In the genomic region with DNA sequence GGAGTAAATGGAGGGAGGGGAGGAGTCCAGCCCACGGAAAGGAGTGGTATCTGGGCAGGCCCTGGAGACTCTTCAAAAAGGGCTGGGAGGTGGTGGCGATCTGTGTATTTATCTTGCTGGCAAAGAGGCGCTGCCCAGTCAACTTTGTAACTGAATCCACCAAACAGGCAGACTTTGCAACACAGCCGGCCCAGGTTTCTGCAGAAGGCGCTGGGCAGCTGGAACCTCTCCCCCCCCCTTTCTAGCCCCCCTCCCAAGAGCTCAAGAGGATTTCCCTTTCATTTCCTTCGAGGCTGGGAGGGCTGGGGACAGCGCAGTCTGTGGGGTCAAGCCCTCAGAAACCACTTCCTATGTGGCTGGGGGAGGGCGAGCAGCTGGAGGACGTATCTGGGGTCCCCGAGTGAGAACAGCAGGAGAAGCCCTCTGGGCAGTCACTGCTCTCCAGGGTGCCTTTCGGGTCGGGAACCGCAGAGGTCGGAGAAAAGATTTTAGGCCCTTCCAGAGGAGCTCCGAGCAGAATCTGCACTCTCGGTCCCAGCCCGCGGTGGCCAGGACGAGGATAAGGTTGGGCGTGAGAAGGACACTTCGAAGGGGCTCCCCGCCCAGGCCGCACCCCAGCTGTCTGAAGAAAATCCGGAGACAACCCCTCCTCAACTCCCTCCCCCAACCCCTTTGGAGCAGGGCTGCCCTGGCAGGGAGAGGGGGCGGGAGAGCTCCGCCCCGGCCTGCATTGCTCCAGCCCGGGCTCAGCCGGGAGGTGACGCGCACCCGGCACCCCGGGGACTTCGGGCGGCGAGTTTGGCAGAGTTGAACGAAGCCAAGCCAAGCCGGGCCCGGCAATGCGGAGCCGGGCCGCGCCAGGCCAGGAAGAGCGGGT, we compare ENCODE assay signal across 8 cellular contexts. TPM values are rescaled to one million over a fixed set of nuclear protein-coding genes. Genes with fewer than 3 reads are reported as not detected.
DNase-seq lines count a peak whose midpoint lies in the region; ATAC-seq and TF ChIP-seq lines count a peak whose summit lies in the region.

No MANE protein-coding gene starts in this region.

- H3K4me2 ChIP-seq in parathyroid adenoma (ENCODE audit: low read length): peak overlapping the region; percentile 76

- H3K79me2 ChIP-seq in parathyroid adenoma: peaks cover 37% of the 10 kb centered on the region

- CTCF ChIA-PET in RWPE1 (lab: Yijun Ruan, JAX): interaction anchor here (0.6 kb wide), 2 partner anchors 603 to 997 kb away, joined by 3 read pairs; no protein-coding TSS in a partner anchor

- H3K27me3 ChIP-seq in cardiac muscle cell (no peaks in the 10 kb centered on the region), parathyroid adenoma (ENCODE audit: control insufficient read depth, insufficient read depth, low read length) (no peaks in the 10 kb centered on the region)

- H3K9me3 ChIP-seq in cardiac muscle cell (ENCODE audit: low read depth) (no peaks in the 10 kb centered on the region), parathyroid adenoma (ENCODE audit: control insufficient read depth, low read length) (no peaks in the 10 kb centered on the region)

- H3K27ac ChIP-seq in RWPE1 (peak overlapping the region; percentile 76), cardiac muscle cell (peak overlapping the region; percentile 87), parathyroid adenoma (peak overlapping the region; percentile 37)

- TF ChIP-seq CTCF in AG10803 (conservative IDR thresholded peaks at IDR 0.05; ENCODE audit: low read length): no peak
- no peak for TF ChIP-seq CTCF in RWPE1 (conservative IDR thresholded peaks at IDR 0.05; ENCODE audit: low read depth)
- TF ChIP-seq CTCF in cardiac muscle cell (IDR thresholded peaks at IDR 0.05; ENCODE audit: low read depth, low read length): no peak
- TF ChIP-seq CTCF in parathyroid adenoma (IDR thresholded peaks at IDR 0.05): no peak

- ATAC-seq in GM19035 (IDR thresholded peaks at IDR 0.05; ENCODE audit: unreplicated experiment) (peak; percentile 27), HG03354 (IDR thresholded peaks at IDR 0.05; ENCODE audit: poor library complexity, severe bottlenecking, unreplicated experiment) (peak; percentile 37)

- no peak overlapping the region for H3K9ac ChIP-seq in parathyroid adenoma

- H3K36me3 ChIP-seq in cardiac muscle cell (no peaks in the 10 kb centered on the region), parathyroid adenoma (ENCODE audit: control insufficient read depth, insufficient read depth, low read length) (no peaks in the 10 kb centered on the region)

- H2AFZ ChIP-seq in parathyroid adenoma: peak overlapping the region; percentile 68

- H3K4me3 ChIP-seq in AG10803 (ENCODE audit: low read length) (peak overlapping the region; percentile 86), cardiac muscle cell (peak overlapping the region; percentile 99), parathyroid adenoma (ENCODE audit: low read depth, low read length) (peak overlapping the region; percentile 68)

- POLR2A ChIA-PET in RWPE1 (lab: Yijun Ruan, JAX; ENCODE audit: low non-redundant PET): no interaction called here

- DNase-seq in AG10803 (ENCODE audit: low read depth) (peak; percentile 53), RWPE1 (ENCODE audit: low spot score) (peak; percentile 50), cardiac muscle cell (ENCODE audit: low read depth in 1 of 2, low spot score in 1 of 2) (peak; percentile 68 to 75), DMS79 (lab: John Stamatoyannopoulos, UW) (no peak)
- peak; percentile 52 for DNase-seq in activated naive CD4-positive, alpha-beta T cell treated with anti-CD3 and anti-CD28 coated beads, Interleukin-2, amount 50 U/mL, for 16 hours

- peaks cover 32% of the 10 kb centered on the region for H3K4me1 ChIP-seq in cardiac muscle cell (ENCODE audit: low read depth)
- H3K4me1 ChIP-seq in parathyroid adenoma: peaks cover 19% of the 10 kb centered on the region

RNA-seq across cellular contexts. Expression of a gene that starts 0.9 kb away (rescaled TPM):
- total RNA-seq in cardiac muscle cell: 56.5 and 58.0 TPM in 2 replicates
- polyA plus RNA-seq in cardiac muscle cell: 65.4 and 81.5 TPM in 2 replicates

Comparison
In these comparisons a context has a peak if more than half of its experiments do, and no peak if none do; other contexts are left out.
1. H3K27ac ChIP-seq: peak in every context shown above with its lines; median percentile 87 in cardiac muscle cell; 76 in RWPE1; 37 in parathyroid adenoma.